ENCODE assay signal across 1 cellular context in genomic region chr15:39275066-39275465, GRCh38.
TF ChIP-seq lines count a peak whose summit lies in the region.

No MANE protein-coding gene starts in this region.

TF ChIP-seq in H1, 55 proteins besides CTCF, POLR2A, EP300 and RAD21:
- no peak for TF ChIP-seq SUZ12 (IDR thresholded peaks at IDR 0.05; ENCODE audit: low read length)
- TF ChIP-seq CHD1 (IDR thresholded peaks at IDR 0.05; ENCODE audit: low read depth, low read length) = no peak
- TF ChIP-seq CHD7 (IDR thresholded peaks at IDR 0.05; ENCODE audit: insufficient replicate concordance, low read length) = no peak
- no peak for TF ChIP-seq EZH2 (IDR thresholded peaks at IDR 0.05; ENCODE audit: low read depth, low read length, severe bottlenecking)
- TF ChIP-seq RFX5 (IDR thresholded peaks at IDR 0.05; ENCODE audit: borderline replicate concordance, low read depth, low read length) = no peak
- no peak for TF ChIP-seq GABPA (IDR thresholded peaks at IDR 0.05; ENCODE audit: borderline replicate concordance, insufficient read depth, low read length)
- TF ChIP-seq CBX8 (IDR thresholded peaks at IDR 0.05; ENCODE audit: borderline replicate concordance, low read depth, low read length) = no peak
- no peak for TF ChIP-seq ASH2L (IDR thresholded peaks at IDR 0.05; ENCODE audit: low read length)
- no peak for TF ChIP-seq GTF2F1 (IDR thresholded peaks at IDR 0.05; ENCODE audit: borderline replicate concordance, low read depth, low read length)
- TF ChIP-seq SP4 (IDR thresholded peaks at IDR 0.05; ENCODE audit: low read length) = no peak
- TF ChIP-seq CBX5 (IDR thresholded peaks at IDR 0.05; ENCODE audit: low read depth, low read length) = no peak
